1 cellular context compared by ENCODE assay signal in the genomic region with DNA sequence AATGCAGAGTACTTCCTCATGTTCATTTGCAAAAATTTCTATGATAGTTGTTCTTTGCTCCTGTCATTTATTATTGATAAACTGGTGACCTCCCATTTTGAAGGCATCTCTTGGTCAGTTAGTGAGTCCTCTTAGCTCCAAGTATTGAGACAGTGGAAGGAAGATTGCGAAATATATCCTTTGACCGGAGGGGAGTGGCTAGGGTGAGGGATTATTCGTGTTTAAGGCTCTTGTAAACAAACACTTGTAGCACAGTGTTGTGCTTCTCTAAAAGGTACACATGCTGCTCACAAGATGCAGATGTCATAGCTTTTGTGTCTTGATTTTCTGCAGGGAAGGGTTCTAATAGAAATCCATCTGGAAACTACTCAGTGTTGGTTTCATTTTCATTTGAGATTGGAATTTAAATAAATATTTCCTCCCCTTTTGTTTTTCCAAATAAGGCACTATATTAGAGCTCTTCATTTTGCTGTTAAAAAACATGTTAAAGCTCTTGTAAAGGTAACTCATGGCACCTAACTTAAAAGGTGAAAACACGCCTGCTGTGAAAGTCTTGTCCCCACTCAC.
A peak's percentile ranks its signal among the peaks of the same experiment; 100 is the strongest.
TF ChIP-seq lines count a peak whose summit lies in the region.

No MANE protein-coding gene starts in this region.

TF ChIP-seq in HepG2, 621 proteins besides CTCF, POLR2A, EP300 and RAD21 (continued from another document and continues in another):
- TF ChIP-seq, protein P1, sequence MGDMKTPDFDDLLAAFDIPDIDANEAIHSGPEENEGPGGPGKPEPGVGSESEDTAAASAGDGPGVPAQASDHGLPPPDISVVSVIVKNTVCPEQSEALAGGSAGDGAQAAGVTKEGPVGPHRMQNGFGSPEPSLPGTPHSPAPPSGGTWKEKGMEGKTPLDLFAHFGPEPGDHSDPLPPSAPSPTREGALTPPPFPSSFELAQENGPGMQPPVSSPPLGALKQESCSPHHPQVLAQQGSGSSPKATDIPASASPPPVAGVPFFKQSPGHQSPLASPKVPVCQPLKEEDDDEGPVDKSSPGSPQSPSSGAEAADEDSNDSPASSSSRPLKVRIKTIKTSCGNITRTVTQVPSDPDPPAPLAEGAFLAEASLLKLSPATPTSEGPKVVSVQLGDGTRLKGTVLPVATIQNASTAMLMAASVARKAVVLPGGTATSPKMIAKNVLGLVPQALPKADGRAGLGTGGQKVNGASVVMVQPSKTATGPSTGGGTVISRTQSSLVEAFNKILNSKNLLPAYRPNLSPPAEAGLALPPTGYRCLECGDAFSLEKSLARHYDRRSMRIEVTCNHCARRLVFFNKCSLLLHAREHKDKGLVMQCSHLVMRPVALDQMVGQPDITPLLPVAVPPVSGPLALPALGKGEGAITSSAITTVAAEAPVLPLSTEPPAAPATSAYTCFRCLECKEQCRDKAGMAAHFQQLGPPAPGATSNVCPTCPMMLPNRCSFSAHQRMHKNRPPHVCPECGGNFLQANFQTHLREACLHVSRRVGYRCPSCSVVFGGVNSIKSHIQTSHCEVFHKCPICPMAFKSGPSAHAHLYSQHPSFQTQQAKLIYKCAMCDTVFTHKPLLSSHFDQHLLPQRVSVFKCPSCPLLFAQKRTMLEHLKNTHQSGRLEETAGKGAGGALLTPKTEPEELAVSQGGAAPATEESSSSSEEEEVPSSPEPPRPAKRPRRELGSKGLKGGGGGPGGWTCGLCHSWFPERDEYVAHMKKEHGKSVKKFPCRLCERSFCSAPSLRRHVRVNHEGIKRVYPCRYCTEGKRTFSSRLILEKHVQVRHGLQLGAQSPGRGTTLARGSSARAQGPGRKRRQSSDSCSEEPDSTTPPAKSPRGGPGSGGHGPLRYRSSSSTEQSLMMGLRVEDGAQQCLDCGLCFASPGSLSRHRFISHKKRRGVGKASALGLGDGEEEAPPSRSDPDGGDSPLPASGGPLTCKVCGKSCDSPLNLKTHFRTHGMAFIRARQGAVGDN (CRISPR knock-in tag; IDR thresholded peaks at IDR 0.05), result no peak
- TF ChIP-seq, protein P2, sequence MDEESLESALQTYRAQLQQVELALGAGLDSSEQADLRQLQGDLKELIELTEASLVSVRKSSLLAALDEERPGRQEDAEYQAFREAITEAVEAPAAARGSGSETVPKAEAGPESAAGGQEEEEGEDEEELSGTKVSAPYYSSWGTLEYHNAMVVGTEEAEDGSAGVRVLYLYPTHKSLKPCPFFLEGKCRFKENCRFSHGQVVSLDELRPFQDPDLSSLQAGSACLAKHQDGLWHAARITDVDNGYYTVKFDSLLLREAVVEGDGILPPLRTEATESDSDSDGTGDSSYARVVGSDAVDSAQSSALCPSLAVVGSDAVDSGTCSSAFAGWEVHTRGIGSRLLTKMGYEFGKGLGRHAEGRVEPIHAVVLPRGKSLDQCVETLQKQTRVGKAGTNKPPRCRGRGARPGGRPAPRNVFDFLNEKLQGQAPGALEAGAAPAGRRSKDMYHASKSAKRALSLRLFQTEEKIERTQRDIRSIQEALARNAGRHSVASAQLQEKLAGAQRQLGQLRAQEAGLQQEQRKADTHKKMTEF (CRISPR knock-in tag; IDR thresholded peaks at IDR 0.05), result peak; percentile 40; the same call in 1 of the 2 replicates
- TF ChIP-seq ZNF563 (CRISPR knock-in tag; IDR thresholded peaks at IDR 0.05) (no peak), NFE2 (CRISPR knock-in tag; IDR thresholded peaks at IDR 0.05) (no peak), ZNF382 (CRISPR knock-in tag; IDR thresholded peaks at IDR 0.05; ENCODE audit: borderline replicate concordance) (no peak), EHMT2 (IDR thresholded peaks at IDR 0.05; ENCODE audit: borderline replicate concordance, low read depth, low read length) (no peak), ZNF263 (CRISPR knock-in tag; IDR thresholded peaks at IDR 0.05) (no peak), PCBP1 (IDR thresholded peaks at IDR 0.05; ENCODE audit: borderline replicate concordance, low read depth, low read length) (no peak), SALL1 (CRISPR knock-in tag; IDR thresholded peaks at IDR 0.05) (peak; percentile 25; the same call in 1 of the 2 replicates), DPF2 (CRISPR knock-in tag; IDR thresholded peaks at IDR 0.05; ENCODE audit: borderline replicate concordance, low read depth) (no peak), GFI1 (CRISPR knock-in tag; IDR thresholded peaks at IDR 0.05; ENCODE audit: borderline replicate concordance) (no peak), ADNP (CRISPR knock-in tag; IDR thresholded peaks at IDR 0.05) (no peak), CEBPG (CRISPR knock-in tag; IDR thresholded peaks at IDR 0.05) (peak; percentile 95), HHEX (CRISPR knock-in tag; IDR thresholded peaks at IDR 0.05) (no peak), TAF15 (IDR thresholded peaks at IDR 0.05; ENCODE audit: low read depth, low read length, poor library complexity, severe bottlenecking) (no peak), SRF (IDR thresholded peaks at IDR 0.05; ENCODE audit: low read depth, low read length) (0 out of 2 replicates have a peak, but pooled peaks have one; percentile 13), HOXA5 (CRISPR knock-in tag; IDR thresholded peaks at IDR 0.05) (no peak), NBN (conservative IDR thresholded peaks at IDR 0.05) (no peak), MIXL1 (CRISPR knock-in tag; IDR thresholded peaks at IDR 0.05) (0 out of 2 replicates have a peak, but pooled peaks have one; percentile 37), ZNF577 (CRISPR knock-in tag; IDR thresholded peaks at IDR 0.05; ENCODE audit: borderline replicate concordance, low read depth) (no peak), FOXK1 (CRISPR knock-in tag; IDR thresholded peaks at IDR 0.05; ENCODE audit: borderline replicate concordance, low read depth) (peak; percentile 44; the same call in 1 of the 2 replicates), ZNF30 (CRISPR knock-in tag; IDR thresholded peaks at IDR 0.05) (no peak), KAT7 (CRISPR knock-in tag; IDR thresholded peaks at IDR 0.05; ENCODE audit: borderline replicate concordance) (no peak), ZNF773 (CRISPR knock-in tag; IDR thresholded peaks at IDR 0.05; ENCODE audit: borderline replicate concordance) (no peak), ZNF552 (CRISPR knock-in tag; IDR thresholded peaks at IDR 0.05; ENCODE audit: borderline replicate concordance) (no peak), ZNF850 (CRISPR knock-in tag; conservative IDR thresholded peaks at IDR 0.05) (no peak), WIZ (CRISPR knock-in tag; IDR thresholded peaks at IDR 0.05) (no peak), FOXA1 (IDR thresholded peaks at IDR 0.05) (no peak), FOXA1 (CRISPR knock-in tag; IDR thresholded peaks at IDR 0.05) (peak; percentile 37; the same call in 1 of the 2 replicates), BCL6 (CRISPR knock-in tag; IDR thresholded peaks at IDR 0.05) (peak; percentile 45), KAT8 (CRISPR knock-in tag; IDR thresholded peaks at IDR 0.05) (peak; percentile 21; the same call in 1 of the 2 replicates), SOX5 (CRISPR knock-in tag; IDR thresholded peaks at IDR 0.05; ENCODE audit: borderline replicate concordance) (peak; percentile 41; the same call in 1 of the 2 replicates), ZNF841 (CRISPR knock-in tag; IDR thresholded peaks at IDR 0.05; ENCODE audit: borderline replicate concordance) (no peak), SMAD1 (CRISPR knock-in tag; IDR thresholded peaks at IDR 0.05; ENCODE audit: borderline replicate concordance, low read depth) (no peak), KLF16 (CRISPR knock-in tag; IDR thresholded peaks at IDR 0.05) (peak in 1 of 2 experiments; percentile 31; a peak in 1 of 4 replicates), ZKSCAN8 (CRISPR knock-in tag; IDR thresholded peaks at IDR 0.05; ENCODE audit: borderline replicate concordance) (no peak), ZKSCAN1 (IDR thresholded peaks at IDR 0.05; ENCODE audit: low read length) (no peak), ZNF564 (CRISPR knock-in tag; IDR thresholded peaks at IDR 0.05) (no peak), ZBTB1 (CRISPR knock-in tag; IDR thresholded peaks at IDR 0.05; ENCODE audit: borderline replicate concordance) (no peak), FOXO1 (CRISPR knock-in tag; IDR thresholded peaks at IDR 0.05) (peak; percentile 43; the same call in 1 of the 2 replicates), ZFP36 (IDR thresholded peaks at IDR 0.05; ENCODE audit: borderline replicate concordance, low read depth, low read length, partially characterized antibody) (no peak), ZMAT3 (CRISPR knock-in tag; conservative IDR thresholded peaks at IDR 0.05) (no peak), ZSCAN30 (CRISPR knock-in tag; IDR thresholded peaks at IDR 0.05) (no peak), KLF13 (CRISPR knock-in tag; IDR thresholded peaks at IDR 0.05) (no peak), RNF2 (conservative IDR thresholded peaks at IDR 0.05; ENCODE audit: low read depth) (no peak), SAP130 (CRISPR knock-in tag; IDR thresholded peaks at IDR 0.05; ENCODE audit: low read depth) (peak; percentile 70), ARHGAP35 (CRISPR knock-in tag; IDR thresholded peaks at IDR 0.05; ENCODE audit: borderline replicate concordance) (no peak), ZNF615 (CRISPR knock-in tag; IDR thresholded peaks at IDR 0.05; ENCODE audit: borderline replicate concordance) (no peak), ZFY (CRISPR knock-in tag; IDR thresholded peaks at IDR 0.05) (no peak), SP5 (CRISPR knock-in tag; IDR thresholded peaks at IDR 0.05; ENCODE audit: borderline replicate concordance, low read depth) (peak; percentile 92)
- TF ChIP-seq, protein P3, sequence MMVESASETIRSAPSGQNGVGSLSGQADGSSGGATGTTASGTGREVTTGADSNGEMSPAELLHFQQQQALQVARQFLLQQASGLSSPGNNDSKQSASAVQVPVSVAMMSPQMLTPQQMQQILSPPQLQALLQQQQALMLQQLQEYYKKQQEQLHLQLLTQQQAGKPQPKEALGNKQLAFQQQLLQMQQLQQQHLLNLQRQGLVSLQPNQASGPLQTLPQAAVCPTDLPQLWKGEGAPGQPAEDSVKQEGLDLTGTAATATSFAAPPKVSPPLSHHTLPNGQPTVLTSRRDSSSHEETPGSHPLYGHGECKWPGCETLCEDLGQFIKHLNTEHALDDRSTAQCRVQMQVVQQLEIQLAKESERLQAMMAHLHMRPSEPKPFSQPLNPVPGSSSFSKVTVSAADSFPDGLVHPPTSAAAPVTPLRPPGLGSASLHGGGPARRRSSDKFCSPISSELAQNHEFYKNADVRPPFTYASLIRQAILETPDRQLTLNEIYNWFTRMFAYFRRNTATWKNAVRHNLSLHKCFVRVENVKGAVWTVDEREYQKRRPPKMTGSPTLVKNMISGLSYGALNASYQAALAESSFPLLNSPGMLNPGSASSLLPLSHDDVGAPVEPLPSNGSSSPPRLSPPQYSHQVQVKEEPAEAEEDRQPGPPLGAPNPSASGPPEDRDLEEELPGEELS (CRISPR knock-in tag; IDR thresholded peaks at IDR 0.05), result peak; percentile 85
- TF ChIP-seq, protein P4, sequence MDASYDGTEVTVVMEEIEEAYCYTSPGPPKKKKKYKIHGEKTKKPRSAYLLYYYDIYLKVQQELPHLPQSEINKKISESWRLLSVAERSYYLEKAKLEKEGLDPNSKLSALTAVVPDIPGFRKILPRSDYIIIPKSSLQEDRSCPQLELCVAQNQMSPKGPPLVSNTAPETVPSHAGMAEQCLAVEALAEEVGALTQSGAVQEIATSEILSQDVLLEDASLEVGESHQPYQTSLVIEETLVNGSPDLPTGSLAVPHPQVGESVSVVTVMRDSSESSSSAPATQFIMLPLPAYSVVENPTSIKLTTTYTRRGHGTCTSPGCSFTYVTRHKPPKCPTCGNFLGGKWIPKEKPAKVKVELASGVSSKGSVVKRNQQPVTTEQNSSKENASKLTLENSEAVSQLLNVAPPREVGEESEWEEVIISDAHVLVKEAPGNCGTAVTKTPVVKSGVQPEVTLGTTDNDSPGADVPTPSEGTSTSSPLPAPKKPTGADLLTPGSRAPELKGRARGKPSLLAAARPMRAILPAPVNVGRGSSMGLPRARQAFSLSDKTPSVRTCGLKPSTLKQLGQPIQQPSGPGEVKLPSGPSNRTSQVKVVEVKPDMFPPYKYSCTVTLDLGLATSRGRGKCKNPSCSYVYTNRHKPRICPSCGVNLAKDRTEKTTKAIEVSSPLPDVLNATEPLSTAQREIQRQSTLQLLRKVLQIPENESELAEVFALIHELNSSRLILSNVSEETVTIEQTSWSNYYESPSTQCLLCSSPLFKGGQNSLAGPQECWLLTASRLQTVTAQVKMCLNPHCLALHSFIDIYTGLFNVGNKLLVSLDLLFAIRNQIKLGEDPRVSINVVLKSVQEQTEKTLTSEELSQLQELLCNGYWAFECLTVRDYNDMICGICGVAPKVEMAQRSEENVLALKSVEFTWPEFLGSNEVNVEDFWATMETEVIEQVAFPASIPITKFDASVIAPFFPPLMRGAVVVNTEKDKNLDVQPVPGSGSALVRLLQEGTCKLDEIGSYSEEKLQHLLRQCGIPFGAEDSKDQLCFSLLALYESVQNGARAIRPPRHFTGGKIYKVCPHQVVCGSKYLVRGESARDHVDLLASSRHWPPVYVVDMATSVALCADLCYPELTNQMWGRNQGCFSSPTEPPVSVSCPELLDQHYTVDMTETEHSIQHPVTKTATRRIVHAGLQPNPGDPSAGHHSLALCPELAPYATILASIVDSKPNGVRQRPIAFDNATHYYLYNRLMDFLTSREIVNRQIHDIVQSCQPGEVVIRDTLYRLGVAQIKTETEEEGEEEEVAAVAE (CRISPR knock-in tag; IDR thresholded peaks at IDR 0.05; ENCODE audit: borderline replicate concordance), result no peak
- TF ChIP-seq, protein P5, sequence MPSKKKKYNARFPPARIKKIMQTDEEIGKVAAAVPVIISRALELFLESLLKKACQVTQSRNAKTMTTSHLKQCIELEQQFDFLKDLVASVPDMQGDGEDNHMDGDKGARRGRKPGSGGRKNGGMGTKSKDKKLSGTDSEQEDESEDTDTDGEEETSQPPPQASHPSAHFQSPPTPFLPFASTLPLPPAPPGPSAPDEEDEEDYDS (CRISPR knock-in tag; IDR thresholded peaks at IDR 0.05), result no peak
- TF ChIP-seq, protein P6, sequence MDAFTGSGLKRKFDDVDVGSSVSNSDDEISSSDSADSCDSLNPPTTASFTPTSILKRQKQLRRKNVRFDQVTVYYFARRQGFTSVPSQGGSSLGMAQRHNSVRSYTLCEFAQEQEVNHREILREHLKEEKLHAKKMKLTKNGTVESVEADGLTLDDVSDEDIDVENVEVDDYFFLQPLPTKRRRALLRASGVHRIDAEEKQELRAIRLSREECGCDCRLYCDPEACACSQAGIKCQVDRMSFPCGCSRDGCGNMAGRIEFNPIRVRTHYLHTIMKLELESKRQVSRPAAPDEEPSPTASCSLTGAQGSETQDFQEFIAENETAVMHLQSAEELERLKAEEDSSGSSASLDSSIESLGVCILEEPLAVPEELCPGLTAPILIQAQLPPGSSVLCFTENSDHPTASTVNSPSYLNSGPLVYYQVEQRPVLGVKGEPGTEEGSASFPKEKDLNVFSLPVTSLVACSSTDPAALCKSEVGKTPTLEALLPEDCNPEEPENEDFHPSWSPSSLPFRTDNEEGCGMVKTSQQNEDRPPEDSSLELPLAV (CRISPR knock-in tag; conservative IDR thresholded peaks at IDR 0.05; ENCODE audit: low read depth), result no peak
- TF ChIP-seq, protein P7, sequence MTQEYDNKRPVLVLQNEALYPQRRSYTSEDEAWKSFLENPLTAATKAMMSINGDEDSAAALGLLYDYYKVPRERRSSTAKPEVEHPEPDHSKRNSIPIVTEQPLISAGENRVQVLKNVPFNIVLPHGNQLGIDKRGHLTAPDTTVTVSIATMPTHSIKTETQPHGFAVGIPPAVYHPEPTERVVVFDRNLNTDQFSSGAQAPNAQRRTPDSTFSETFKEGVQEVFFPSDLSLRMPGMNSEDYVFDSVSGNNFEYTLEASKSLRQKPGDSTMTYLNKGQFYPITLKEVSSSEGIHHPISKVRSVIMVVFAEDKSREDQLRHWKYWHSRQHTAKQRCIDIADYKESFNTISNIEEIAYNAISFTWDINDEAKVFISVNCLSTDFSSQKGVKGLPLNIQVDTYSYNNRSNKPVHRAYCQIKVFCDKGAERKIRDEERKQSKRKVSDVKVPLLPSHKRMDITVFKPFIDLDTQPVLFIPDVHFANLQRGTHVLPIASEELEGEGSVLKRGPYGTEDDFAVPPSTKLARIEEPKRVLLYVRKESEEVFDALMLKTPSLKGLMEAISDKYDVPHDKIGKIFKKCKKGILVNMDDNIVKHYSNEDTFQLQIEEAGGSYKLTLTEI (CRISPR knock-in tag; conservative IDR thresholded peaks at IDR 0.05), result no peak
